15 cellular contexts compared by ENCODE assay signal in the genomic region with DNA sequence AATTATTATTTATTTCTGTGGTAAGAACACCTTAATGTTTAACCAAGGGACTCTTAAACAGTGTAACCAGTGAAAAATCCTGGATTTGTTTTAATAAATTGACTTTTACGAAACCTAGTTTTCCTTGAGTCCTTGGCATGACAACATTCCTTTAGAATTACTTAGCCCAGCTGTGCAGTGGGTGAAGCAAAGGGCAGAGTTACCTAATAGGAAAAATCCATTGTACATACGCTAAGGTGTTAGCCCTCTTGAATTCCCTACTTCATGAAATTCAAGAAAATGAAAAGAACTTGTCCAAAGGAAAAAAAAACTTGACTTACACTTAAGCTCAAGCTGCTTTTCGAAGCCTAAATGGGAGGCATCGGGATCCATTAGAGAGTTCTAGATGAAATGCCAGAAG.
A peak's percentile ranks its signal among the peaks of the same experiment; 100 is the strongest.
DNase-seq lines count a peak whose midpoint lies in the region; ATAC-seq and TF ChIP-seq lines count a peak whose summit lies in the region.
"Had no signal": no experiment of that assay in that cellular context is flagged by ENCODE, and none has a peak within 500 bp of the region (broad histone marks: within the 10 kb centered on the region; RNA-seq: fewer than 3 reads in every experiment).

No MANE protein-coding gene starts in this region.

- H2BK15ac ChIP-seq in mesenchymal stem cell (ENCODE audit: low read depth, poor library complexity, severe bottlenecking) = no peak overlapping the region

- in situ Hi-C loops in transverse colon (cut with MboI; ENCODE audit: low pct_ligation_motif_present in 1 of 4, low pct_unique_long_range_greater_than_20kb in 1 of 4, low sequenced_read_pairs in 3 of 4) = no loop called here

- H3K27ac ChIP-seq in mesenchymal stem cell (ENCODE audit: low read length, poor library complexity, severe bottlenecking) = peak overlapping the region; percentile 97
- H3K27ac ChIP-seq in transverse colon = peak overlapping the region in 3 of 4 donors; percentile 16 to 59 (median 57)
- H3K27ac ChIP-seq: thoracic aorta had no signal

- no peaks in the 10 kb centered on the region for H3K79me1 ChIP-seq in mesenchymal stem cell (replicated peaks; ENCODE audit: low read length, poor library complexity, severe bottlenecking)

- no peak for TF ChIP-seq POLR2A in transverse colon (IDR thresholded peaks at IDR 0.05)

- H3K4me3 ChIP-seq in mesenchymal stem cell (ENCODE audit: insufficient read depth in 1 of 2, low read depth in 1 of 2, low read length in 2 of 2) (no peak overlapping the region), transverse colon (no peak overlapping the region)
- H3K4me3 ChIP-seq: ovary, thoracic aorta had no signal

- H3K4me1 ChIP-seq in mesenchymal stem cell (ENCODE audit: control insufficient read depth, insufficient read depth, low read depth, low read length) = no peaks in the 10 kb centered on the region
- H3K4me1 ChIP-seq in transverse colon = peaks cover 2 to 32% (median 7%) of the 10 kb centered on the region in 4 donors

- intact Hi-C loops in transverse colon (cut with DNase I; ENCODE audit: low total_unique reads) = no loop called here

- no peak overlapping the region for H2AK5ac ChIP-seq in mesenchymal stem cell (ENCODE audit: low read length, severe bottlenecking)

- H2BK120ac ChIP-seq in mesenchymal stem cell (ENCODE audit: low read depth, low read length) = peak overlapping the region; percentile 71

- H3K4ac ChIP-seq in mesenchymal stem cell (ENCODE audit: low read depth in 1 of 2, low read length in 2 of 2) = peak overlapping the region in 1 of 2 experiments; percentile 41

- H2BK12ac ChIP-seq in mesenchymal stem cell (ENCODE audit: low read length in 2 of 2) = peak overlapping the region in 1 of 2 experiments; percentile 80

- no peak for ATAC-seq in HG03039 (IDR thresholded peaks at IDR 0.05; ENCODE audit: unreplicated experiment)

- no peak for TF ChIP-seq CTCF in transverse colon (IDR thresholded peaks at IDR 0.05)

- H4K8ac ChIP-seq in mesenchymal stem cell (ENCODE audit: low read length) = no peak overlapping the region

- H3K9ac ChIP-seq in mesenchymal stem cell (ENCODE audit: low read length) = no peak overlapping the region

- H2AFZ ChIP-seq in mesenchymal stem cell (ENCODE audit: low read depth, low read length) = no peak overlapping the region

- peak overlapping the region; percentile 53 for H2BK5ac ChIP-seq in mesenchymal stem cell (ENCODE audit: low read depth, low read length, poor library complexity, severe bottlenecking)

- H3K27me3 ChIP-seq in mesenchymal stem cell (ENCODE audit: control insufficient read depth in 1 of 2, insufficient read depth in 1 of 2, low read length in 2 of 2) = no peaks in the 10 kb centered on the region
- H3K27me3 ChIP-seq in transverse colon = no peaks in the 10 kb centered on the region
- H3K27me3 ChIP-seq: ovary had no signal

- no peak overlapping the region for H3K14ac ChIP-seq in mesenchymal stem cell (ENCODE audit: low read length in 2 of 2)

- no peak overlapping the region for H3K23ac ChIP-seq in mesenchymal stem cell (ENCODE audit: low read length in 2 of 2)

- no peak overlapping the region for H3K18ac ChIP-seq in mesenchymal stem cell (ENCODE audit: low read depth in 1 of 2, low read length in 2 of 2)

- no peak overlapping the region for H4K91ac ChIP-seq in mesenchymal stem cell (ENCODE audit: low read length)

- WGBS in mesenchymal stem cell = 72% methylated on average over 4 of the region's 4 CpGs
- WGBS in transverse colon (ENCODE audit: low coverage in 1 of 2), 2 donors = 61 to 73% methylated on average over 4 of the region's 4 CpGs

- peak; percentile 53 for DNase-seq in NCI-H226
- DNase-seq in fibroblast of gingiva (ENCODE audit: low read depth) = peak; percentile 27
- DNase-seq in mesenchymal stem cell = peak; percentile 67
- DNase-seq in transverse colon = no peak
- no peak for DNase-seq in NCI-H82 treated with DMSO at 0.1 percent for 48 hours (lab: John Stamatoyannopoulos, UW; ENCODE audit: unreplicated experiment)
- no peak for DNase-seq in activated T-cell treated with anti-CD3 and anti-CD28 coated beads for 4 hours
- no peak for DNase-seq in COLO829 (ENCODE audit: low spot score)
- DNase-seq: islet precursor cell; NCI-H146; NCI-H2227 treated with DMSO at 0.1 percent for 48 hours; NK-92 treated with Interleukin-12 subunit alpha and Interleukin-12 subunit beta, amount 100 ng/mL, for 24 hours; ovary; small intestine had no signal

- H3K9me3 ChIP-seq in mesenchymal stem cell (ENCODE audit: control insufficient read depth, low read length) (no peaks in the 10 kb centered on the region), transverse colon (no peaks in the 10 kb centered on the region)
- H3K9me3 ChIP-seq: ovary, thoracic aorta had no signal

- no peak for TF ChIP-seq EP300 in transverse colon (IDR thresholded peaks at IDR 0.05; ENCODE audit: low read depth)

- H3K36me3 ChIP-seq in mesenchymal stem cell (ENCODE audit: control insufficient read depth in 1 of 2, insufficient read depth in 2 of 2, low read depth in 1 of 2, low read length in 2 of 2) (no peaks in the 10 kb centered on the region), transverse colon (no peaks in the 10 kb centered on the region)
- H3K36me3 ChIP-seq: ovary, thoracic aorta had no signal

- H3K4me2 ChIP-seq in mesenchymal stem cell (ENCODE audit: low read length, poor library complexity, severe bottlenecking) = no peak overlapping the region

Comparison
In these comparisons a context has a peak if more than half of its experiments do, and no peak if none do; other contexts are left out.
1. DNase-seq: peak in NCI-H226 (single experiment), fibroblast of gingiva (single experiment) and mesenchymal stem cell (single experiment); none in transverse colon (single experiment), NCI-H82 treated with DMSO at 0.1 percent for 48 hours (single experiment), activated T-cell treated with anti-CD3 and anti-CD28 coated beads for 4 hours (single experiment) and COLO829 (single experiment).